16 cellular contexts compared by ENCODE assay signal in genomic region chr13:40439928-40440327, GRCh38.
DNase-seq lines count a peak whose midpoint lies in the region; ATAC-seq and TF ChIP-seq lines count a peak whose summit lies in the region.
"Had no signal": no experiment of that assay in that cellular context is flagged by ENCODE, and none has a peak within 500 bp of the region (broad histone marks: within the 10 kb centered on the region; RNA-seq: fewer than 3 reads in every experiment).

No MANE protein-coding gene starts in this region.

- TF ChIP-seq CTCF in VCaP (conservative IDR thresholded peaks at IDR 0.05) = no peak
- TF ChIP-seq CTCF in gastroesophageal sphincter (IDR thresholded peaks at IDR 0.05) = no peak
- TF ChIP-seq CTCF in omental fat pad (IDR thresholded peaks at IDR 0.05) = no peak
- TF ChIP-seq CTCF in tibial nerve (IDR thresholded peaks at IDR 0.05) = no peak

- TF ChIP-seq POLR2A in gastroesophageal sphincter (IDR thresholded peaks at IDR 0.05) = no peak
- TF ChIP-seq POLR2A in tibial nerve (IDR thresholded peaks at IDR 0.05) = no peak

- H3K27me3 ChIP-seq in gastroesophageal sphincter (no peaks in the 10 kb centered on the region), tibial nerve (no peaks in the 10 kb centered on the region)

- no peak for DNase-seq in omental fat pad (ENCODE audit: low spot score)
- DNase-seq in tibial nerve (ENCODE audit: low spot score in 2 of 2) = peak in 1 of 2 donors; percentile 43
- DNase-seq in cerebellar cortex (ENCODE audit: low spot score) = no peak
- no peak for DNase-seq in NCI-H1105 treated with DMSO at 0.1 percent for 48 hours (lab: John Stamatoyannopoulos, UW)
- DNase-seq: GF-D8; NCI-H2081 treated with DMSO at 0.1 percent for 48 hours; SK-N-SH; stimulated activated CD4-positive, alpha-beta T cell treated with anti-CD3 and anti-CD28 coated beads, Interleukin-4, amount 100 ng/mL, for 1 hour; WERI-Rb-1 had no signal

- H3K4me1 ChIP-seq in gastroesophageal sphincter (peaks cover 5 to 51% (median 20%) of the 10 kb centered on the region in 3 donors), tibial nerve (peaks cover 6 to 47% (median 21%) of the 10 kb centered on the region in 4 donors)

- no peaks in the 10 kb centered on the region for H3K36me3 ChIP-seq in gastroesophageal sphincter
- H3K36me3 ChIP-seq in tibial nerve = no peaks in the 10 kb centered on the region
- H3K36me3 ChIP-seq: WERI-Rb-1 had no signal

- TF ChIP-seq EP300 in gastroesophageal sphincter (IDR thresholded peaks at IDR 0.05) = no peak
- TF ChIP-seq EP300 in tibial nerve (IDR thresholded peaks at IDR 0.05) = peak in 1 of 2 donors; percentile 43

- peak; percentile 48 for ATAC-seq in gastroesophageal sphincter
- peak; percentile 54 for ATAC-seq in omental fat pad (ENCODE audit: low FRiP score)
- ATAC-seq in HG03280 (IDR thresholded peaks at IDR 0.05; ENCODE audit: unreplicated experiment) = no peak
- no peak for ATAC-seq in HG03520 (IDR thresholded peaks at IDR 0.05; ENCODE audit: unreplicated experiment)
- ATAC-seq: esophagus mucosa; stimulated activated effector memory CD8-positive, alpha-beta T cell treated with anti-CD3 and anti-CD28 coated beads, Interleukin-12 subunit alpha, Interleukin-12 subunit beta, amount 100 ng/mL, for 72 hours had no signal

- no peaks in the 10 kb centered on the region for H3K9me3 ChIP-seq in gastroesophageal sphincter
- no peaks in the 10 kb centered on the region for H3K9me3 ChIP-seq in tibial nerve
- H3K9me3 ChIP-seq: SK-N-SH had no signal

- H3K27ac ChIP-seq in VCaP (peak overlapping the region; percentile 5; the same call in 1 of the 2 replicates), gastroesophageal sphincter (peak overlapping the region; percentile 21 to 79 (median 74)), tibial nerve (peak overlapping the region; percentile 70 to 82 (median 77))
- H3K27ac ChIP-seq: HL-60, WERI-Rb-1 had no signal

- no peak overlapping the region for H3K4me3 ChIP-seq in gastroesophageal sphincter
- H3K4me3 ChIP-seq in tibial nerve = no peak overlapping the region

Comparison
In these comparisons a context has a peak if more than half of its experiments do, and no peak if none do; other contexts are left out.
1. H3K27ac ChIP-seq: peak in every context shown above with its lines; median percentile 77 in tibial nerve; 74 in gastroesophageal sphincter; 5 in VCaP.
2. ATAC-seq: peak in gastroesophageal sphincter (single experiment) and omental fat pad (single experiment); none in HG03280 (single experiment) and HG03520 (single experiment).